Comparison of ENCODE assay signal across 9 cellular contexts in the genomic region with DNA sequence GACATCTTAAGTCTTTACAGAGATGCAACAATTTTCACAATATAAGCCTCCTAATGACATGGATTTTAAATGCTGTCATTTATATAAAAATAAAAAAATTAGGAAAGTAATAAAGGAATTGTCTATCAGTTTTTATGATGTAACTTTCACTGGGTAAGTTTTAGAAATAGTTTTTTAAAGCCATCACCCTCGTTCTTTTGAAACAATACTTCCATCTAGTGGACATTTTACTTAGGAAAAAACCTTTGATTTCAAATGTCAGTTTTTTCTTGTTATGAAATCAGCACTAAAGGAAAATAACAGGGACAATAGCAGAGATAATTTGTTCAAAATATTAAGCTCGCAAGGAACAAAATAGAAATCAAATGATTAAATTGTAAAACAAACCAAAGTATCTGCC. TPM values are rescaled to one million over a fixed set of nuclear protein-coding genes. Genes with fewer than 3 reads are reported as not detected.
A peak's percentile ranks its signal among the peaks of the same experiment; 100 is the strongest.
DNase-seq lines count a peak whose midpoint lies in the region; TF ChIP-seq lines count a peak whose summit lies in the region.
"Had no signal": no experiment of that assay in that cellular context is flagged by ENCODE, and none has a peak within 500 bp of the region (broad histone marks: within the 10 kb centered on the region; RNA-seq: fewer than 3 reads in every experiment).

No MANE protein-coding gene starts in this region.

- H2BK15ac ChIP-seq in mesendoderm (replicated peaks; ENCODE audit: low read depth) = no peak overlapping the region

- no peak overlapping the region for H4K5ac ChIP-seq in mesendoderm (ENCODE audit: low read length)

- H3K79me1 ChIP-seq in mesendoderm (ENCODE audit: low read length) = no peaks in the 10 kb centered on the region

- H4K8ac ChIP-seq in mesendoderm (ENCODE audit: low read depth, low read length) = no peak overlapping the region

- no peak overlapping the region for H2BK120ac ChIP-seq in mesendoderm (ENCODE audit: low read depth, low read length)

- no peaks in the 10 kb centered on the region for H3F3A ChIP-seq in DOHH2 (ENCODE audit: control insufficient read depth, insufficient read depth)

- H3K4me1 ChIP-seq in DOHH2 (ENCODE audit: control insufficient read depth, low read length) (no peaks in the 10 kb centered on the region), mesendoderm (ENCODE audit: control insufficient read depth, low read depth, low read length) (no peaks in the 10 kb centered on the region), HAP-1 (no peaks in the 10 kb centered on the region)

- H3K27ac ChIP-seq in DOHH2 (ENCODE audit: low read depth, low read length) (no peak overlapping the region), mesendoderm (ENCODE audit: low read depth, low read length) (no peak overlapping the region)

- POLR2A ChIA-PET in MCF 10A (lab: Yijun Ruan, JAX) = no interaction called here

- H3K23ac ChIP-seq in mesendoderm (ENCODE audit: low read length) = no peak overlapping the region

- no peak overlapping the region for H3K9ac ChIP-seq in mesendoderm (ENCODE audit: low read length)

- no peak overlapping the region for H3K18ac ChIP-seq in mesendoderm (ENCODE audit: low read length)

- no peak overlapping the region for H3K4ac ChIP-seq in mesendoderm (ENCODE audit: low read depth, low read length)

- CTCF ChIA-PET in MCF 10A (lab: Yijun Ruan, JAX) = interaction anchor here (0.6 to 0.9 kb wide), 8 partner anchors 40 to 1026 kb away, joined by 3 to 5 read pairs (median 4); no protein-coding TSS in a partner anchor

- peak; percentile 32 for TF ChIP-seq CTCF in DOHH2 (IDR thresholded peaks at IDR 0.05; ENCODE audit: low read depth, low read length, poor library complexity, severe bottlenecking)
- no peak for TF ChIP-seq CTCF in NB4 (IDR thresholded peaks at IDR 0.05; ENCODE audit: low read depth, low read length)
- peak; percentile 34 for TF ChIP-seq CTCF in MCF 10A (IDR thresholded peaks at IDR 0.05; ENCODE audit: unreplicated experiment)

- intact Hi-C loops in MCF 10A (cut with micrococcal nuclease) = loop anchor here (1.0 to 5.0 kb wide), 4 partner anchors 211 to 1025 kb away; no protein-coding TSS in a partner anchor

- H3K36me3 ChIP-seq in DOHH2 (ENCODE audit: control insufficient read depth, low read length) (no peaks in the 10 kb centered on the region), mesendoderm (ENCODE audit: control insufficient read depth, insufficient read depth, low read length) (no peaks in the 10 kb centered on the region), HAP-1 (replicated peaks) (no peaks in the 10 kb centered on the region)

- H2BK5ac ChIP-seq in mesendoderm (ENCODE audit: low read length) = no peak overlapping the region

- in situ Hi-C loops in HAP-1 (cut with MboI; ENCODE audit: low sequenced_read_pairs) = loop anchor here (10.0 to 25.0 kb wide), 2 partner anchors 934 to 1022 kb away; no protein-coding TSS in a partner anchor

- H3K4me3 ChIP-seq in DOHH2 (ENCODE audit: low read length) (no peak overlapping the region), NB4 (ENCODE audit: low read depth, low read length) (no peak overlapping the region), mesendoderm (ENCODE audit: low read length) (no peak overlapping the region), HAP-1 (no peak overlapping the region)

- no peak overlapping the region for H3K56ac ChIP-seq in mesendoderm (ENCODE audit: low read length)

- DNase-seq in NB4 (ENCODE audit: low read depth) (peak; percentile 28), MCF 10A (ENCODE audit: unreplicated experiment) (peak; percentile 36), mesendoderm (peak; percentile 34), HAP-1 (ENCODE audit: low spot score in 2 of 2) (no peak), NCI-H2171 treated with DMSO at 0.1 percent for 48 hours (lab: John Stamatoyannopoulos, UW) (no peak)
- DNase-seq in activated CD4-positive, alpha-beta T cell treated with anti-CD3 and anti-CD28 coated beads for 4 hours = no peak
- DNase-seq in activated naive CD4-positive, alpha-beta T cell (lab: John Stamatoyannopoulos, UW) = no peak

- H3K27me3 ChIP-seq in DOHH2 (ENCODE audit: control insufficient read depth, low read length) (no peaks in the 10 kb centered on the region), mesendoderm (ENCODE audit: insufficient read depth, low read length, poor library complexity) (no peaks in the 10 kb centered on the region), HAP-1 (ENCODE audit: low read depth) (0 out of 2 replicates have a peak, but pooled peaks cover 4% of the 10 kb centered on the region)

- no peak overlapping the region for H3K4me2 ChIP-seq in DOHH2 (ENCODE audit: low read length)
- H3K4me2 ChIP-seq in mesendoderm (ENCODE audit: low read length) = no peak overlapping the region

- H2AK5ac ChIP-seq in mesendoderm (ENCODE audit: low read length) = no peak overlapping the region

- H4K20me1 ChIP-seq in DOHH2 (ENCODE audit: control insufficient read depth, insufficient read depth, low read depth, low read length) = no peaks in the 10 kb centered on the region

- H3K79me2 ChIP-seq in DOHH2 (ENCODE audit: control insufficient read depth, low read length) = no peaks in the 10 kb centered on the region
- H3K79me2 ChIP-seq in mesendoderm (ENCODE audit: control insufficient read depth, insufficient read depth, low read length) = no peaks in the 10 kb centered on the region

- BruUV-seq in MCF 10A (replicated peaks; lab: Mats Ljungman, UMichigan) = no TSS peak

- H3K9me3 Mint-ChIP-seq in MCF 10A (ENCODE audit: unreplicated experiment) = peaks cover 5% of the 10 kb centered on the region
- H3K9me3 Mint-ChIP-seq: IgD-negative memory B cell had no signal

- H3K27ac Mint-ChIP-seq in MCF 10A (ENCODE audit: low read depth, unreplicated experiment) = no peak overlapping the region
- H3K27ac Mint-ChIP-seq: IgD-negative memory B cell had no signal

- no peak overlapping the region for H3K4me3 Mint-ChIP-seq in MCF 10A (ENCODE audit: unreplicated experiment)
- H3K4me3 Mint-ChIP-seq: IgD-negative memory B cell had no signal

- no peaks in the 10 kb centered on the region for H3K4me1 Mint-ChIP-seq in MCF 10A (ENCODE audit: insufficient read depth, unreplicated experiment)
- H3K4me1 Mint-ChIP-seq: IgD-negative memory B cell had no signal

- H3K36me3 Mint-ChIP-seq in MCF 10A (ENCODE audit: insufficient read depth, unreplicated experiment) = no peaks in the 10 kb centered on the region
- H3K36me3 Mint-ChIP-seq: IgD-negative memory B cell had no signal

- TF ChIP-seq POLR2A in NB4 (IDR thresholded peaks at IDR 0.05; ENCODE audit: extremely low read depth, insufficient read length) = no peak

- H3K9me2 ChIP-seq in DOHH2 (replicated peaks; ENCODE audit: control insufficient read depth, low read length) = no peaks in the 10 kb centered on the region

- no CpG with 5 or more reads among the region's 2 CpGs for WGBS in mesendoderm (ENCODE audit: extremely low coverage, insufficient coverage, low lambda C conversion rate)

- no peaks in the 10 kb centered on the region for H3K27me3 Mint-ChIP-seq in MCF 10A (ENCODE audit: insufficient read depth, unreplicated experiment)
- H3K27me3 Mint-ChIP-seq: IgD-negative memory B cell had no signal

- H3K9me3 ChIP-seq in DOHH2 (ENCODE audit: control insufficient read depth, insufficient read depth, low read length) (no peaks in the 10 kb centered on the region), HAP-1 (no peaks in the 10 kb centered on the region)

RNA-seq across cellular contexts. Expression of a gene that starts 24.3 kb away (rescaled TPM):
- 0.42 TPM in 1 of 2 replicates, not detected in the other for total RNA-seq in MCF 10A (2022)
- polyA plus RNA-seq in mesendoderm (2013, experiment 1 of 2) = 0.10 TPM
- polyA plus RNA-seq in mesendoderm (2013, experiment 2 of 2) = 0.10 TPM
- polyA plus RNA-seq: IgD-negative memory B cell had no signal

Comparison
In these comparisons a context has a peak if more than half of its experiments do, and no peak if none do; other contexts are left out.
1. DNase-seq: peak in NB4 (single experiment), MCF 10A (single experiment) and mesendoderm (single experiment); none in HAP-1 (0 of 2), activated CD4-positive, alpha-beta T cell treated with anti-CD3 and anti-CD28 coated beads for 4 hours (0 of 2), NCI-H2171 treated with DMSO at 0.1 percent for 48 hours (single experiment) and activated naive CD4-positive, alpha-beta T cell (0 of 4).